ENCODE assay signal across 9 cellular contexts in genomic region chr10:119198438-119198837, GRCh38. TPM values are rescaled to one million over a fixed set of nuclear protein-coding genes. Genes with fewer than 3 reads are reported as not detected.
DNase-seq lines count a peak whose midpoint lies in the region; ATAC-seq, FAIRE-seq and TF ChIP-seq lines count a peak whose summit lies in the region.
"Had no signal": no experiment of that assay in that cellular context is flagged by ENCODE, and none has a peak within 500 bp of the region (broad histone marks: within the 10 kb centered on the region; RNA-seq: fewer than 3 reads in every experiment).

No MANE protein-coding gene starts in this region.

- no peak overlapping the region; the same call in 1 of the 2 replicates for H3K9ac ChIP-seq in GM12878 (ENCODE audit: control insufficient read depth, insufficient read depth, low read length)

- H3K36me3 ChIP-seq in GM12878 (ENCODE audit: control insufficient read depth in 2 of 2, insufficient read depth in 2 of 2, low read length in 1 of 2) (no peaks in the 10 kb centered on the region), mucosa of descending colon (ENCODE audit: low read depth) (no peaks in the 10 kb centered on the region)

- POLR2A ChIA-PET in GM10248 (lab: Yijun Ruan, JAX) (no interaction called here), GM12878 (lab: Charles Lee) (interaction anchor here (0.6 to 2.2 kb wide), 2 partner anchors 291 to 347 kb away, joined by 5 to 6 read pairs; no protein-coding TSS in a partner anchor)

- H3K4me1 ChIP-seq in GM12878 (ENCODE audit: control insufficient read depth, insufficient read depth, low read length), result no peaks in the 10 kb centered on the region
- H3K4me1 ChIP-seq in mucosa of descending colon (ENCODE audit: low read depth), result no peaks in the 10 kb centered on the region

- H3K27me3 ChIP-seq in GM12878 (replicated peaks in 1 of 2; ENCODE audit: control insufficient read depth in 2 of 2, insufficient read depth in 2 of 2, low read length in 1 of 2), result no peaks in the 10 kb centered on the region

- H4K20me1 ChIP-seq in GM12878 (ENCODE audit: control insufficient read depth, insufficient read depth), result no peaks in the 10 kb centered on the region

- intact Hi-C loops in GM12878 (cut with micrococcal nuclease; ENCODE audit: unreplicated experiment), result no loop called here
- intact Hi-C loops in mucosa of descending colon (cut with DNase I, micrococcal nuclease), result loop anchor here in 1 of 2 donors (5.0 kb wide), 1 partner anchor 249 kb away; no protein-coding TSS in a partner anchor

- TF ChIP-seq POLR2A in GM12878 (IDR thresholded peaks at IDR 0.05; ENCODE audit: low read depth, low read length) (no peak), GM12892 (IDR thresholded peaks at IDR 0.05; ENCODE audit: low read depth, low read length) (no peak)

- FAIRE-seq in GM12878 (lab: Jason Lieb, UNC) (peak; percentile 18), GM12892 (lab: Jason Lieb, UNC) (no peak)

- ATAC-seq in GM12878, result peak; percentile 70
- ATAC-seq in mucosa of descending colon, result peak; percentile 14

- peak; percentile 62 for TF ChIP-seq RAD21 in GM12878 (IDR thresholded peaks at IDR 0.05; ENCODE audit: insufficient read depth, low read depth, low read length)

- no peaks in the 10 kb centered on the region for H3K79me2 ChIP-seq in GM12878 (ENCODE audit: control insufficient read depth, insufficient read depth, low read length)

- no peaks in the 10 kb centered on the region for H3K9me3 ChIP-seq in GM12878 (replicated peaks; ENCODE audit: control insufficient read depth, insufficient read depth, low read length)
- H3K9me3 ChIP-seq in mucosa of descending colon, result no peaks in the 10 kb centered on the region

- RAD21 ChIA-PET in GM12878 (lab: Charles Lee; ENCODE audit: unreplicated experiment), result interaction anchor here (0.6 to 3.1 kb wide), 22 partner anchors 8 to 465 kb away, joined by 3 to 29 read pairs (median 5); partner anchors contain the start of genes GRK5 and PRDX3

- no peak overlapping the region for H3K4me2 ChIP-seq in GM12878 (ENCODE audit: control insufficient read depth, insufficient read depth)

- no peak overlapping the region for H3K27ac ChIP-seq in GM12878 (ENCODE audit: control insufficient read depth, insufficient read depth)

- CTCF ChIA-PET in GM10248 (lab: Yijun Ruan, JAX), result interaction anchor here (0.7 to 15.5 kb wide), 51 partner anchors 5 to 630 kb away, joined by 3 to 211 read pairs (median 5); partner anchors contain the start of genes DENND10, GRK5, RGS10 and TIAL1
- CTCF ChIA-PET in GM12878 (lab: Yijun Ruan, JAX), result interaction anchor here (0.6 to 7.4 kb wide), 62 partner anchors 9 to 630 kb away, joined by 3 to 89 read pairs (median 5); partner anchors contain the start of genes CACUL1, GRK5, NANOS1 and PRDX3

- peak overlapping the region; percentile 35; the same call in 1 of the 2 replicates for H2AFZ ChIP-seq in GM12878 (ENCODE audit: control insufficient read depth, low read depth, low read length)

- no TSS peak for BruUV-seq in GM12878 (replicated peaks; lab: Mats Ljungman, UMichigan)

- SMC1A ChIA-PET in GM12878 (lab: Charles Lee; ENCODE audit: uncharacterized antibody, unreplicated experiment), result interaction anchor here (0.6 to 3.0 kb wide), 32 partner anchors 9 to 629 kb away, joined by 3 to 30 read pairs (median 4); partner anchors contain the start of gene GRK5

- H3K4me3 ChIP-seq in GM12878 (no peak overlapping the region), mucosa of descending colon (no peak overlapping the region)

- TF ChIP-seq CTCF in GM10248 (IDR thresholded peaks at IDR 0.05; ENCODE audit: control extremely low read depth, extremely low read depth, low read depth, missing control alignments), result peak; percentile 49
- peak; percentile 64 to 68 (median 67); a peak in 5 of 6 replicates for TF ChIP-seq CTCF in GM12878 (IDR thresholded peaks at IDR 0.05 in 2 of 3, conservative IDR thresholded peaks at IDR 0.05 in 1 of 3; ENCODE audit: control insufficient read depth in 2 of 3, extremely low read depth in 1 of 3, insufficient read depth in 1 of 3, low read depth in 3 of 3, low read length in 3 of 3)
- no peak for TF ChIP-seq CTCF in mucosa of descending colon (IDR thresholded peaks at IDR 0.05)

- WGBS in GM12878 (ENCODE audit: insufficient coverage, insufficient replicate concordance, low lambda C conversion rate, missing lambda C conversion rate), result 10% methylated on average over 7 of the region's 7 CpGs

- in situ Hi-C loops in GM12878 (cut with MboI), result loop anchor here (5.0 to 25.0 kb wide), 2 partner anchors 219 to 636 kb away; no protein-coding TSS in a partner anchor

- TF ChIP-seq EP300 in GM12878 (IDR thresholded peaks at IDR 0.05; ENCODE audit: borderline replicate concordance in 1 of 2, control insufficient read depth in 1 of 2, low read depth in 2 of 2, low read length in 2 of 2), result no peak

- DNase-seq in GM10248 (ENCODE audit: extremely low spot score), result peak; percentile 57
- peak; percentile 33 for DNase-seq in NAMALWA (ENCODE audit: low spot score)
- DNase-seq in GM12878 (ENCODE audit: low read depth, low spot score), result no peak
- peak in 1 of 3 donors; percentile 40 for DNase-seq in mucosa of descending colon
- DNase-seq in ureter (ENCODE audit: low spot score), result no peak
- no peak for DNase-seq in GM12892 (ENCODE audit: insufficient read length)
- no peak for DNase-seq in NCI-H82 (lab: John Stamatoyannopoulos, UW)
- no peak for DNase-seq in NCI-H146 treated with DMSO at 0.1 percent for 48 hours (lab: John Stamatoyannopoulos, UW; ENCODE audit: unreplicated experiment)
- DNase-seq: NCI-H146 had no signal

TF ChIP-seq in GM12878, 131 proteins besides CTCF, POLR2A, EP300 and RAD21 (continues in another document):
- no peak for TF ChIP-seq NFIC (IDR thresholded peaks at IDR 0.05; ENCODE audit: low read depth, low read length)
- no peak for TF ChIP-seq MXI1 (IDR thresholded peaks at IDR 0.05; ENCODE audit: low read depth, low read length)

RNA-seq across cellular contexts. Expression of gene GRK5, which starts 8.9 kb away (rescaled TPM):
- total RNA-seq in GM12878 (2013; cell fraction: nucleolus; rRNA removed), result 11.5 and 12.2 TPM in 2 replicates
- total RNA-seq in GM12878 (2014; rRNA removed), result 15.3 and 15.6 TPM in 2 replicates
- total RNA-seq in GM12878 (2014; rRNA removed; fragmentation: Illumina TruSeq; extraction: Trizol), result 13.4 and 14.1 TPM in 2 replicates
- 20.7 and 21.4 TPM in 2 replicates for total RNA-seq in GM12878 (2021)
- polyA plus RNA-seq in GM12878 (2011; ENCODE audit: low read depth), result 7.6 TPM
- 2.8 and 4.0 TPM in 2 replicates for polyA plus RNA-seq in GM12878 (2011; rRNA removed)
- polyA plus RNA-seq in GM12878 (2011; cell fraction: cytosol; rRNA removed), result 3.7 and 3.9 TPM in 2 replicates
- 7.0 and 7.8 TPM in 2 replicates for polyA plus RNA-seq in GM12878 (2011; cell fraction: nucleus; rRNA removed)
- 13.7 and 16.7 TPM in 2 replicates for polyA plus RNA-seq in GM12878 (2012)
- 21.3 and 22.1 TPM in 2 replicates for polyA plus RNA-seq in GM12878 (2014; fragmentation: Illumina TruSeq; extraction: Trizol)
- under 1 TPM; 0.11 to 0.86 TPM for polyA plus RNA-seq in GM12878 (2014; fragmentation: Nextera tagmentation; extraction: Ambion mirVana)
- polyA plus RNA-seq in GM12878 (2014; rRNA removed), result 13.4 and 13.9 TPM in 2 replicates
- 1 to 10 TPM; 5.7 to 6.7 TPM for polyA plus RNA-seq in GM12878 (2016; fragmentation: Nextera tagmentation; extraction: Ambion mirVana)
- 2.6 and 3.5 TPM in 2 replicates for polyA minus RNA-seq in GM12878 (2011; rRNA and poly(A)+ RNA removed)
- 1.3 and 1.9 TPM in 2 replicates for polyA minus RNA-seq in GM12878 (2011; cell fraction: cytosol; rRNA and poly(A)+ RNA removed)
- 2.4 and 3.3 TPM in 2 replicates for polyA minus RNA-seq in GM12878 (2011; cell fraction: nucleus; rRNA and poly(A)+ RNA removed)
- total RNA-seq in mucosa of descending colon, result 10 to 100 TPM in 1 of 3 donors, 1 to 10 TPM in 2; 6.6 to 27.1 (median 8.3) TPM
- total RNA-seq in ureter, result 16.7 TPM
- polyA plus RNA-seq in GM12892 (2012; ENCODE audit: missing spikeins), result 13.0 TPM

RNA-seq across cellular contexts. Expression of gene PRDX3, which starts 19.8 kb away (rescaled TPM):
- total RNA-seq in GM12878 (2013; cell fraction: nucleolus; rRNA removed), result 46.3 and 60.4 TPM in 2 replicates
- total RNA-seq in GM12878 (2014; rRNA removed) (334 and 363 TPM in 2 replicates), GM12878 (2014; rRNA removed; fragmentation: Illumina TruSeq; extraction: Trizol) (240 and 248 TPM in 2 replicates), GM12878 (2021) (195 TPM in 2 replicates), mucosa of descending colon (100 to 1,000 TPM in 2 of 3 donors, 10 to 100 TPM in 1; 98.6 to 140 (median 107) TPM), ureter (95.0 TPM)
- polyA plus RNA-seq in GM12878 (2011; ENCODE audit: low read depth), result 110 TPM
- polyA plus RNA-seq in GM12878 (2011; rRNA removed) (463 and 554 TPM in 2 replicates), GM12878 (2014; fragmentation: Illumina TruSeq; extraction: Trizol) (262 and 272 TPM in 2 replicates), GM12878 (2014; fragmentation: Nextera tagmentation; extraction: Ambion mirVana) (1,000 to 10,000 TPM in 1 of 2 experiments, 100 to 1,000 TPM in 1; 827 to 1,431 TPM), GM12878 (2014; rRNA removed) (254 and 258 TPM in 2 replicates), GM12878 (2016; fragmentation: Nextera tagmentation; extraction: Ambion mirVana) (100 to 1,000 TPM; 631 to 689 TPM)
- 198 and 231 TPM in 2 replicates for polyA plus RNA-seq in GM12878 (2011; cell fraction: cytosol; rRNA removed)
- 171 and 180 TPM in 2 replicates for polyA plus RNA-seq in GM12878 (2011; cell fraction: nucleus; rRNA removed)
- polyA plus RNA-seq in GM12878 (2012), result 130 and 177 TPM in 2 replicates
- 268 and 279 TPM in 2 replicates for polyA minus RNA-seq in GM12878 (2011; rRNA and poly(A)+ RNA removed)
- 55.9 and 72.6 TPM in 2 replicates for polyA minus RNA-seq in GM12878 (2011; cell fraction: cytosol; rRNA and poly(A)+ RNA removed)
- polyA minus RNA-seq in GM12878 (2011; cell fraction: nucleus; rRNA and poly(A)+ RNA removed), result 53.2 and 79.4 TPM in 2 replicates
- 290 TPM for polyA plus RNA-seq in GM12892 (2012; ENCODE audit: missing spikeins)

RNA-seq across cellular contexts. Expression of gene SFXN4, which starts 32.9 kb away (rescaled TPM):
- 17.9 and 30.9 TPM in 2 replicates for total RNA-seq in GM12878 (2013; cell fraction: nucleolus; rRNA removed)
- total RNA-seq in GM12878 (2014; rRNA removed) (41.7 and 44.9 TPM in 2 replicates), GM12878 (2014; rRNA removed; fragmentation: Illumina TruSeq; extraction: Trizol) (37.8 and 40.7 TPM in 2 replicates), GM12878 (2021) (39.7 and 45.3 TPM in 2 replicates), mucosa of descending colon (10 to 100 TPM; 25.4 to 48.8 (median 34.6) TPM), ureter (34.5 TPM)
- polyA plus RNA-seq in GM12878 (2011; ENCODE audit: low read depth), result 22.3 TPM
- polyA plus RNA-seq in GM12878 (2011; rRNA removed) (40.7 and 48.5 TPM in 2 replicates), GM12878 (2014; fragmentation: Illumina TruSeq; extraction: Trizol) (45.9 and 81.1 TPM in 2 replicates), GM12878 (2014; fragmentation: Nextera tagmentation; extraction: Ambion mirVana) (100 to 1,000 TPM in 1 of 2 experiments, 10 to 100 TPM in 1; 71.9 to 111 TPM), GM12878 (2014; rRNA removed) (51.8 and 54.4 TPM in 2 replicates), GM12878 (2016; fragmentation: Nextera tagmentation; extraction: Ambion mirVana) (10 to 100 TPM; 58.1 to 61.2 TPM)
- 31.6 and 32.4 TPM in 2 replicates for polyA plus RNA-seq in GM12878 (2011; cell fraction: cytosol; rRNA removed)
- polyA plus RNA-seq in GM12878 (2011; cell fraction: nucleus; rRNA removed), result 39.3 and 40.6 TPM in 2 replicates
- 21.5 and 27.6 TPM in 2 replicates for polyA plus RNA-seq in GM12878 (2012)
- 22.2 and 24.2 TPM in 2 replicates for polyA minus RNA-seq in GM12878 (2011; rRNA and poly(A)+ RNA removed)
- 10.5 and 13.4 TPM in 2 replicates for polyA minus RNA-seq in GM12878 (2011; cell fraction: cytosol; rRNA and poly(A)+ RNA removed)
- 7.7 and 16.3 TPM in 2 replicates for polyA minus RNA-seq in GM12878 (2011; cell fraction: nucleus; rRNA and poly(A)+ RNA removed)
- polyA plus RNA-seq in GM12892 (2012; ENCODE audit: missing spikeins), result 40.4 TPM

Comparison
In these comparisons a context has a peak if more than half of its experiments do, and no peak if none do; other contexts are left out.
1. DNase-seq: peak in GM10248 (single experiment) and NAMALWA (single experiment); none in GM12878 (single experiment), ureter (single experiment), GM12892 (single experiment), NCI-H82 (single experiment) and NCI-H146 treated with DMSO at 0.1 percent for 48 hours (single experiment).